Comparison of ENCODE assay signal across 30 cellular contexts in the genomic region with DNA sequence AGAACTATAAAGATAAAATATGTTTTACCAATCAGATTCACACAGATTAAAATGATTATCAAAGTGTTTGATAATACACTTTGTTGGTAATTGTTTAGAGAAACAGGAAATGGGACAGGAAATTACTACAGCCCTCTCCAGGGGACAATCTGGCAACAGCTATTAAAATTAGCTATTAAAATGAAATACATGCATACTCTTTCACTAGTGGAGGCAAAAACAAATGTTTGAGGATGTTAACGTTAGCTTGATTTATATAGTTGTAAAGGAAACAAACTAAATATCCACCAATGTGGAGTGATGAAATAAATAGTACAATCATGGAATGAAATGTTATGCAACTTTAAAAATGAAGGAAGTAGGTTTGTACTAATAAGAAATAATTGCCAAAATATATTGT.
"Had no signal": no experiment of that assay in that cellular context is flagged by ENCODE, and none has a peak within 500 bp of the region (broad histone marks: within the 10 kb centered on the region; RNA-seq: fewer than 3 reads in every experiment).

No MANE protein-coding gene starts in this region.

- H3K4me3 ChIP-seq: adrenal gland, body of pancreas, cardiac muscle cell, coronary artery, esophagus muscularis mucosa, gastroesophageal sphincter, hepatocyte, right atrium auricular region, smooth muscle cell, stomach, thyroid gland, upper lobe of right lung had no signal

- H2AFZ ChIP-seq: hepatocyte had no signal

- H3K27ac ChIP-seq: adrenal gland, body of pancreas, cardiac muscle cell, coronary artery, esophagus muscularis mucosa, gastroesophageal sphincter, hepatocyte, right atrium auricular region, stomach, thyroid gland, upper lobe of right lung had no signal

- H3K4me2 ChIP-seq: hepatocyte, smooth muscle cell had no signal

- H3K9me3 ChIP-seq: adrenal gland, body of pancreas, esophagus muscularis mucosa, gastroesophageal sphincter, right atrium auricular region, stomach, thyroid gland, upper lobe of right lung had no signal

- H3K79me2 ChIP-seq: hepatocyte had no signal

- H3K27ac Mint-ChIP-seq: activated naive CD8-positive, alpha-beta T cell; effector memory CD8-positive, alpha-beta T cell; mesothelial cell of epicardium; naive B cell; stimulated activated memory B cell treated with anti-CD40 and anti-IgM and Interleukin-4, amounts not matched to agents 10 μg/mL and 1 μg/mL and 100 μg/mL, for 72 hours had no signal

- H3K4me1 ChIP-seq: adrenal gland, stomach, thyroid gland, upper lobe of right lung had no signal

- DNase-seq: activated CD4-positive, alpha-beta T cell treated with anti-CD3 and anti-CD28 coated beads for 4 hours; activated CD4-positive, alpha-beta T cell treated with anti-CD3 and anti-CD28 coated beads, Interleukin-2, amount 50 U/mL, for 4 hours; activated effector memory CD4-positive, alpha-beta T cell treated with Interleukin-2 at 50 U/mL for 16 hours; activated naive CD4-positive, alpha-beta T cell treated with Interleukin-2 at 50 U/mL for 16 hours; activated T-cell treated with anti-CD3 and anti-CD28 coated beads for 4 hours; adrenal gland; aorta; body of pancreas; cerebellar nuclear complex; effector memory CD8-positive, alpha-beta T cell; left colon; naive B cell; stimulated activated CD4-positive, alpha-beta T cell treated with anti-CD3 and anti-CD28 coated beads, Interleukin-1b, Interleukin-23, amount 100 ng/mL, for 48 hours; stimulated activated CD4-positive, alpha-beta T cell treated with anti-CD3 and anti-CD28 coated beads, Interleukin-4, amount 100 ng/mL, for 4 hours; stimulated activated CD8-positive, alpha-beta memory T cell treated with anti-CD3 and anti-CD28 coated beads, Interleukin-4, amount 100 ng/mL, for 48 hours; stomach; T-helper 1 cell; thyroid gland; upper lobe of right lung had no signal

- H3K36me3 ChIP-seq: adrenal gland, cardiac muscle cell, esophagus muscularis mucosa, gastroesophageal sphincter, right atrium auricular region, stomach, thyroid gland, upper lobe of right lung had no signal

- H3K9me3 Mint-ChIP-seq: effector memory CD8-positive, alpha-beta T cell; mesothelial cell of epicardium had no signal

- H3K36me3 Mint-ChIP-seq: activated naive CD8-positive, alpha-beta T cell; mesothelial cell of epicardium; naive B cell; stimulated activated memory B cell treated with anti-CD40 and anti-IgM and Interleukin-4, amounts not matched to agents 10 μg/mL and 1 μg/mL and 100 μg/mL, for 72 hours had no signal

- H3K27me3 Mint-ChIP-seq: activated naive CD8-positive, alpha-beta T cell; effector memory CD8-positive, alpha-beta T cell; naive B cell; stimulated activated memory B cell treated with anti-CD40 and anti-IgM and Interleukin-4, amounts not matched to agents 10 μg/mL and 1 μg/mL and 100 μg/mL, for 72 hours had no signal

- FAIRE-seq: keratinocyte had no signal

- ATAC-seq: body of pancreas; effector memory CD8-positive, alpha-beta T cell; gastroesophageal sphincter; left colon; stimulated activated memory B cell treated with anti-CD40 and anti-IgM and Interleukin-4, amounts not matched to agents 10 μg/mL and 1 μg/mL and 100 μg/mL, for 72 hours; upper lobe of right lung had no signal

- H3K4me1 Mint-ChIP-seq: mesothelial cell of epicardium, naive B cell had no signal

- H3K27me3 ChIP-seq: adrenal gland, body of pancreas, cardiac muscle cell, esophagus muscularis mucosa, gastroesophageal sphincter, hepatocyte, right atrium auricular region, stomach, thyroid gland, upper lobe of right lung had no signal

- H3K4me3 Mint-ChIP-seq: activated naive CD8-positive, alpha-beta T cell; effector memory CD8-positive, alpha-beta T cell; mesothelial cell of epicardium; naive B cell; stimulated activated memory B cell treated with anti-CD40 and anti-IgM and Interleukin-4, amounts not matched to agents 10 μg/mL and 1 μg/mL and 100 μg/mL, for 72 hours had no signal
